In the genomic region with DNA sequence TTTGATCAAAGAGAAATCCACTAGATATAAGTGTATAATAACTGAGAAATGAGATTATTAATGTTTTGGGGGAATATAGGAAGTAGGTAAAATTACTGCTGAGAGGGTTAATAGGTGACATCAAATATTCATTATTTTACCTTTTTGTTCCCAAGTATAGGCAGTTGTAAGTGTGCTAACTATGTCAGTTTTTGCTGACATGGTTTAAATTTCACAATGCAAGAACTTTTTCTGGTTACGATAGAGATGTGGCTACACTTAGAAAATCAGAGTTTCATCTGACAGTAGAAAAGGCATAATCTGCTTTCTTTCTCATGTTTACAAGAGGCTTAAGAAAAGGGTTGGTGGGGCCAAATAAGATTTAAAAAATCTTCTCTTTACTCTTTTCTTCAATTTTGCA, we compare ENCODE assay signal across 20 cellular contexts.
DNase-seq lines count a peak whose midpoint lies in the region; ATAC-seq, FAIRE-seq and TF ChIP-seq lines count a peak whose summit lies in the region.
"Had no signal": no experiment of that assay in that cellular context is flagged by ENCODE, and none has a peak within 500 bp of the region (broad histone marks: within the 10 kb centered on the region; RNA-seq: fewer than 3 reads in every experiment).

No MANE protein-coding gene starts in this region.

- CTCF ChIA-PET in A549 (lab: Yijun Ruan, JAX) = no interaction called here
- CTCF ChIA-PET in IMR-90 (lab: Yijun Ruan, JAX) = no interaction called here
- CTCF ChIA-PET in K562 (lab: Yijun Ruan, JAX; ENCODE audit: low intra/inter-chr PET ratio) = no interaction called here

- H3K4me3 ChIP-seq in A549 = no peak overlapping the region
- H3K4me3 ChIP-seq in IMR-90 (ENCODE audit: insufficient read depth, low read depth, low read length) = no peak overlapping the region
- no peak overlapping the region for H3K4me3 ChIP-seq in K562
- H3K4me3 ChIP-seq: BLaER1 treated with 17β-estradiol and CSF1 and Interleukin-3, amounts not matched to agents 10 nM and 100 nM had no signal

- no peak overlapping the region for H2BK120ac ChIP-seq in IMR-90 (ENCODE audit: low read depth, low read length)

- no peak overlapping the region for H2AK5ac ChIP-seq in IMR-90 (ENCODE audit: low read depth, low read length)

- ATAC-seq in A549 = no peak
- no peak for ATAC-seq in IMR-90 (ENCODE audit: low read depth)
- no peak for ATAC-seq in K562
- ATAC-seq: CD8-positive, alpha-beta T cell had no signal

- no peak overlapping the region for H2BK15ac ChIP-seq in IMR-90 (ENCODE audit: low read depth, low read length)

- H3K9ac ChIP-seq in IMR-90 (ENCODE audit: low read depth, low read length) (no peak overlapping the region), K562 (ENCODE audit: insufficient read depth in 1 of 2, low read depth in 2 of 2, low read length in 2 of 2) (no peak overlapping the region)
- H3K9ac ChIP-seq: BLaER1 treated with 17β-estradiol and CSF1 and Interleukin-3, amounts not matched to agents 10 nM and 100 nM had no signal

- TF ChIP-seq RAD21 in A549 (conservative IDR thresholded peaks at IDR 0.05 in 1 of 2, IDR thresholded peaks at IDR 0.05 in 1 of 2) (no peak), IMR-90 (IDR thresholded peaks at IDR 0.05; ENCODE audit: low read length) (no peak), K562 (CRISPR knock-in tag; conservative IDR thresholded peaks at IDR 0.05 in 1 of 2, IDR thresholded peaks at IDR 0.05 in 1 of 2) (no peak)

- TF ChIP-seq POLR2A in A549 (IDR thresholded peaks at IDR 0.05; ENCODE audit: low read length) (no peak), IMR-90 (IDR thresholded peaks at IDR 0.05; ENCODE audit: low read depth, low read length) (no peak), K562 (conservative IDR thresholded peaks at IDR 0.05) (no peak)

- 93% methylated on average over 1 of the region's 1 CpG for WGBS in A549 (ENCODE audit: missing lambda C conversion rate)
- no CpG with 5 or more reads among the region's 1 CpG for WGBS in IMR-90 (ENCODE audit: extremely low coverage in 2 of 2, insufficient read length in 1 of 2), 2 experiments
- WGBS in K562 (ENCODE audit: insufficient coverage, low coverage, missing lambda C conversion rate) = 18% methylated on average over 1 of the region's 1 CpG

- POLR2A ChIA-PET in A549 (lab: Yijun Ruan, JAX) (no interaction called here), IMR-90 (lab: Charles Lee; ENCODE audit: unreplicated experiment) (no interaction called here), K562 (lab: Yijun Ruan, JAX) (no interaction called here)

- H3K4me1 ChIP-seq in A549 (no peaks in the 10 kb centered on the region), IMR-90 (ENCODE audit: control insufficient read depth, insufficient read depth, low read length) (no peaks in the 10 kb centered on the region; the same call in 1 of the 2 replicates), K562 (replicated peaks in 1 of 2; ENCODE audit: control insufficient read depth in 2 of 2, insufficient read depth in 2 of 2, low read length in 2 of 2) (no peaks in the 10 kb centered on the region)
- H3K4me1 ChIP-seq: Caco-2 had no signal

- H3K27ac ChIP-seq in A549 = no peak overlapping the region
- H3K27ac ChIP-seq in IMR-90 (ENCODE audit: insufficient read depth, low read length) = no peak overlapping the region
- H3K27ac ChIP-seq in K562 (ENCODE audit: extremely low read depth, low read depth, low read length) = no peak overlapping the region
- H3K27ac ChIP-seq: BLaER1 treated with 17β-estradiol and CSF1 and Interleukin-3, amounts not matched to agents 10 nM and 100 nM; C4-2B had no signal

- no peak overlapping the region for H2AK9ac ChIP-seq in IMR-90 (replicated peaks; ENCODE audit: low read depth, low read length, poor library complexity)

- H3K36me3 ChIP-seq in IMR-90 (ENCODE audit: control insufficient read depth, insufficient read depth, low read length) (no peaks in the 10 kb centered on the region), K562 (ENCODE audit: control insufficient read depth, insufficient read depth, low read length) (no peaks in the 10 kb centered on the region)
- H3K36me3 ChIP-seq: BLaER1 treated with 17β-estradiol and CSF1 and Interleukin-3, amounts not matched to agents 10 nM and 100 nM had no signal

- no peak overlapping the region for H2AFZ ChIP-seq in IMR-90 (replicated peaks; ENCODE audit: low read length, poor library complexity)
- H2AFZ ChIP-seq in K562 (ENCODE audit: low read depth, low read length) = no peak overlapping the region

- H2BK20ac ChIP-seq in IMR-90 (ENCODE audit: low read depth, low read length) = no peak overlapping the region

- no peaks in the 10 kb centered on the region for H3K79me1 ChIP-seq in IMR-90 (ENCODE audit: low read depth in 1 of 2, low read length in 2 of 2)

- no peak overlapping the region for H3K56ac ChIP-seq in IMR-90 (ENCODE audit: extremely low read depth, insufficient read depth, low read length)

- in situ Hi-C loops in IMR-90 (cut with MboI; ENCODE audit: low sequenced_read_pairs) (no loop called here), K562 (cut with MboI) (no loop called here)

- H3K4ac ChIP-seq in IMR-90 (ENCODE audit: low read depth, low read length) = no peak overlapping the region

- no peaks in the 10 kb centered on the region for H4K20me1 ChIP-seq in IMR-90 (ENCODE audit: insufficient read depth, low read length)
- no peaks in the 10 kb centered on the region for H4K20me1 ChIP-seq in K562 (replicated peaks; ENCODE audit: control insufficient read depth, insufficient read depth, low read length)
- H4K20me1 ChIP-seq: BLaER1 treated with 17β-estradiol and CSF1 and Interleukin-3, amounts not matched to agents 10 nM and 100 nM had no signal

- H3K14ac ChIP-seq in IMR-90 (replicated peaks; ENCODE audit: low read depth, low read length) = no peak overlapping the region

- no peaks in the 10 kb centered on the region for H3K27me3 ChIP-seq in IMR-90 (ENCODE audit: control insufficient read depth, insufficient read depth, low read length)
- H3K27me3 ChIP-seq in K562 (ENCODE audit: control insufficient read depth in 2 of 2, insufficient read depth in 2 of 2, low read length in 2 of 2) = no peaks in the 10 kb centered on the region
- H3K27me3 ChIP-seq: BLaER1 treated with 17β-estradiol and CSF1 and Interleukin-3, amounts not matched to agents 10 nM and 100 nM had no signal

- H2BK5ac ChIP-seq in IMR-90 (ENCODE audit: low read depth, low read length, poor library complexity, severe bottlenecking) = no peak overlapping the region

- H3K9me1 ChIP-seq in IMR-90 (ENCODE audit: insufficient read depth, low read length) (no peaks in the 10 kb centered on the region), K562 (ENCODE audit: control insufficient read depth, insufficient read depth, low read length) (no peaks in the 10 kb centered on the region)

- H3K23ac ChIP-seq in IMR-90 (ENCODE audit: low read depth, low read length) = no peak overlapping the region

- no peak overlapping the region for H4K91ac ChIP-seq in IMR-90 (ENCODE audit: insufficient read depth, low read depth, low read length)

- TF ChIP-seq EP300 in A549 (IDR thresholded peaks at IDR 0.05) (no peak), K562 (IDR thresholded peaks at IDR 0.05; ENCODE audit: low read length) (no peak)

- no peak overlapping the region for H4K8ac ChIP-seq in IMR-90 (ENCODE audit: low read depth in 2 of 2, low read length in 2 of 2)

- H3K9me3 ChIP-seq in A549 (no peaks in the 10 kb centered on the region), IMR-90 (ENCODE audit: control insufficient read depth, insufficient read depth, low read length) (no peaks in the 10 kb centered on the region), K562 (replicated peaks; ENCODE audit: control insufficient read depth, insufficient read depth, low read depth, low read length) (no peaks in the 10 kb centered on the region)
- H3K9me3 ChIP-seq: BLaER1 treated with 17β-estradiol and CSF1 and Interleukin-3, amounts not matched to agents 10 nM and 100 nM; Caco-2 had no signal

- intact Hi-C loops in IMR-90 (cut with micrococcal nuclease) = no loop called here
- intact Hi-C loops in K562 (cut with micrococcal nuclease) = no loop called here

- BruUV-seq in IMR-90 (replicated peaks; lab: Mats Ljungman, UMichigan) (no TSS peak), K562 (replicated peaks; lab: Mats Ljungman, UMichigan) (no TSS peak)

- dilution Hi-C loops in IMR-90 (cut with HindIII; ENCODE audit: low sequenced_read_pairs, unreplicated experiment) = no loop called here

- no peak for DNase-seq in A549 (ENCODE audit: low read depth in 1 of 2, low spot score in 1 of 2)
- DNase-seq in IMR-90 = no peak
- no peak for DNase-seq in K562 (ENCODE audit: extremely low read depth in 1 of 4, low spot score in 3 of 4)
- DNase-seq in NCI-H226 = no peak
- no peak for DNase-seq in activated CD4-positive, alpha-beta T cell treated with anti-CD3 and anti-CD28 coated beads, Interleukin-2, amount 50 U/mL, for 48 hours
- DNase-seq: 8988T; AML-193; Caco-2; Calu3; CD4-positive, alpha-beta T cell; CD8-positive, alpha-beta T cell; DMS79 treated with DMSO at 0.1 percent for 48 hours; GF-D8 had no signal

- no peak overlapping the region for H3K18ac ChIP-seq in IMR-90 (ENCODE audit: low read depth, low read length)

- no peak overlapping the region for H4K5ac ChIP-seq in IMR-90 (ENCODE audit: low read depth, low read length)

- H3K79me2 ChIP-seq in K562 (ENCODE audit: control insufficient read depth, insufficient read depth, low read length) = no peaks in the 10 kb centered on the region

- H3K4me2 ChIP-seq in A549 (no peak overlapping the region), IMR-90 (ENCODE audit: low read depth, low read length) (no peak overlapping the region), K562 (ENCODE audit: insufficient read depth, low read length) (no peak overlapping the region)
- H3K4me2 ChIP-seq: BLaER1 treated with 17β-estradiol and CSF1 and Interleukin-3, amounts not matched to agents 10 nM and 100 nM had no signal

- FAIRE-seq in A549 (lab: Jason Lieb, UNC) (no peak), K562 (lab: Jason Lieb, UNC) (no peak)
- FAIRE-seq: A204.1, D721Med, G401.6, GM12891, GM19239 had no signal

- TF ChIP-seq CTCF in A549 (IDR thresholded peaks at IDR 0.05) = no peak
- no peak for TF ChIP-seq CTCF in IMR-90 (conservative IDR thresholded peaks at IDR 0.05; ENCODE audit: low read depth, low read length)
- TF ChIP-seq CTCF in K562 (IDR thresholded peaks at IDR 0.05 in 2 of 3, conservative IDR thresholded peaks at IDR 0.05 in 1 of 3; ENCODE audit: insufficient read depth in 2 of 3, low read depth in 1 of 3, low read length in 3 of 3) = no peak

TF ChIP-seq in A549, 52 proteins besides CTCF, POLR2A, EP300 and RAD21:
- TF ChIP-seq GATA3 (IDR thresholded peaks at IDR 0.05; ENCODE audit: borderline replicate concordance) (no peak), MAFK (IDR thresholded peaks at IDR 0.05; ENCODE audit: partially characterized antibody) (peak; percentile 89)

TF ChIP-seq in IMR-90, 13 proteins besides CTCF, POLR2A, EP300 and RAD21 (continues in another document):
- TF ChIP-seq FOS (IDR thresholded peaks at IDR 0.05; ENCODE audit: low read depth, low read length) (no peak), BHLHE40 (IDR thresholded peaks at IDR 0.05; ENCODE audit: low read depth, low read length) (no peak), MAFK (IDR thresholded peaks at IDR 0.05; ENCODE audit: low read depth, low read length) (peak; percentile 91)

TF ChIP-seq in K562, 482 proteins besides CTCF, POLR2A, EP300 and RAD21 (continues in another document):
- TF ChIP-seq ZNF316 (IDR thresholded peaks at IDR 0.05) (peak; percentile 34; the same call in 1 of the 2 replicates), MAFK (IDR thresholded peaks at IDR 0.05; ENCODE audit: low read length) (peak; percentile 36; the same call in 1 of the 2 replicates), ZSCAN29 (IDR thresholded peaks at IDR 0.05) (no peak), MAFF (IDR thresholded peaks at IDR 0.05; ENCODE audit: low read length) (peak; percentile 54)

Comparison
In these comparisons a context has a peak if more than half of its experiments do, and no peak if none do; other contexts are left out.
1. Of the 35 proteins assayed by ChIP-seq in both K562 and A549: peak only in K562: none; only in A549: none; in both: MAFK; in neither: 34.